In genomic region chr11:113667801-113668200, GRCh38 we compare ENCODE assay signal across 23 cellular contexts. TPM values are rescaled to one million over a fixed set of nuclear protein-coding genes. Genes with fewer than 3 reads are reported as not detected.
"Had no signal": no experiment of that assay in that cellular context is flagged by ENCODE, and none has a peak within 500 bp of the region (broad histone marks: within the 10 kb centered on the region; RNA-seq: fewer than 3 reads in every experiment).

No MANE protein-coding gene starts in this region.

- H3K27ac Mint-ChIP-seq: activated CD4-positive, alpha-beta memory T cell treated with anti-CD3 and anti-CD28 coated beads, Interleukin-2, amount 10 ng/mL, durations not matched to agents 7 days and 5 days; activated naive CD4-positive, alpha-beta T cell treated with anti-CD3 and anti-CD28 coated beads, Interleukin-2, amount 10 ng/mL, durations not matched to agents 7 days and 5 days; activated T-cell treated with anti-CD3 and anti-CD28 coated beads, Interleukin-2, amount 50 U/mL, for 72 hours; dendritic cell treated with granulocyte-macrophage colony-stimulating factor and Interleukin-4, amounts not matched to agents 40 ng/mL and 50 ng/mL, for 4 days; natural killer cell; progenitor cell of endocrine pancreas; T-helper 17 cell had no signal

- H3K27ac ChIP-seq: cardiac muscle cell, left ventricle myocardium inferior, sigmoid colon, thyroid gland, upper lobe of right lung had no signal

- H3K4me1 ChIP-seq: left ventricle myocardium inferior, thyroid gland, upper lobe of right lung had no signal

- H3K4me3 ChIP-seq: cardiac muscle cell, left ventricle myocardium inferior, sigmoid colon, thyroid gland, upper lobe of right lung had no signal

- H3K4me3 Mint-ChIP-seq: activated CD4-positive, alpha-beta memory T cell treated with anti-CD3 and anti-CD28 coated beads, Interleukin-2, amount 10 ng/mL, durations not matched to agents 7 days and 5 days; activated naive CD4-positive, alpha-beta T cell treated with anti-CD3 and anti-CD28 coated beads, Interleukin-2, amount 10 ng/mL, durations not matched to agents 7 days and 5 days; activated T-cell treated with anti-CD3 and anti-CD28 coated beads, Interleukin-2, amount 50 U/mL, for 72 hours; dendritic cell treated with granulocyte-macrophage colony-stimulating factor and Interleukin-4, amounts not matched to agents 40 ng/mL and 50 ng/mL, for 4 days; natural killer cell; T-helper 17 cell had no signal

- ATAC-seq: activated T-cell treated with anti-CD3 and anti-CD28 coated beads, Interleukin-2, amount 50 U/mL, for 72 hours; natural killer cell; T-helper 17 cell; upper lobe of right lung had no signal

- H3K27me3 Mint-ChIP-seq: progenitor cell of endocrine pancreas had no signal

- H3K9me3 Mint-ChIP-seq: activated naive CD4-positive, alpha-beta T cell treated with anti-CD3 and anti-CD28 coated beads, Interleukin-2, amount 10 ng/mL, durations not matched to agents 7 days and 5 days had no signal

- H3K9me3 ChIP-seq: thyroid gland had no signal

- H3K36me3 Mint-ChIP-seq: activated naive CD4-positive, alpha-beta T cell treated with anti-CD3 and anti-CD28 coated beads, Interleukin-2, amount 10 ng/mL, durations not matched to agents 7 days and 5 days had no signal

- H3K4me1 Mint-ChIP-seq: activated CD4-positive, alpha-beta memory T cell treated with anti-CD3 and anti-CD28 coated beads, Interleukin-2, amount 10 ng/mL, durations not matched to agents 7 days and 5 days; activated naive CD4-positive, alpha-beta T cell treated with anti-CD3 and anti-CD28 coated beads, Interleukin-2, amount 10 ng/mL, durations not matched to agents 7 days and 5 days; natural killer cell; T-helper 17 cell had no signal

- DNase-seq: activated CD4-positive, alpha-beta memory T cell treated with anti-CD3 and anti-CD28 coated beads, Interleukin-2, amount 10 ng/mL, durations not matched to agents 7 days and 5 days; activated CD4-positive, alpha-beta T cell treated with anti-CD3 and anti-CD28 coated beads for 48 hours; activated effector memory CD4-positive, alpha-beta T cell treated with Interleukin-2 at 50 U/mL for 16 hours; activated naive CD4-positive, alpha-beta T cell treated with anti-CD3 and anti-CD28 coated beads, Interleukin-2, amount 10 ng/mL, durations not matched to agents 7 days and 5 days; activated T-cell treated with anti-CD3 and anti-CD28 coated beads, Interleukin-2, amount 50 U/mL, for 72 hours; amygdala; effector CD4-positive, alpha-beta T cell; erythroblast; foreskin melanocyte; hippocampal formation; left ventricle myocardium inferior; midbrain; natural killer cell; retina; sigmoid colon; stimulated activated CD4-positive, alpha-beta T cell treated with anti-CD3 and anti-CD28 coated beads, Interleukin-2, amount 100 ng/mL, for 48 hours; stimulated activated naive CD4-positive, alpha-beta T cell treated with Interleukin-2 at 50 U/mL for 16 hours; T-helper 17 cell; thyroid gland; upper lobe of right lung had no signal

- H3K27me3 ChIP-seq: cardiac muscle cell, sigmoid colon, thyroid gland, upper lobe of right lung had no signal

- H3K36me3 ChIP-seq: cardiac muscle cell, left ventricle myocardium inferior, sigmoid colon, thyroid gland, upper lobe of right lung had no signal

RNA-seq across cellular contexts. Expression of gene TMPRSS5, which starts 38.3 kb away (rescaled TPM):
- polyA plus RNA-seq: cardiac muscle cell had no signal
